In the genomic region with DNA sequence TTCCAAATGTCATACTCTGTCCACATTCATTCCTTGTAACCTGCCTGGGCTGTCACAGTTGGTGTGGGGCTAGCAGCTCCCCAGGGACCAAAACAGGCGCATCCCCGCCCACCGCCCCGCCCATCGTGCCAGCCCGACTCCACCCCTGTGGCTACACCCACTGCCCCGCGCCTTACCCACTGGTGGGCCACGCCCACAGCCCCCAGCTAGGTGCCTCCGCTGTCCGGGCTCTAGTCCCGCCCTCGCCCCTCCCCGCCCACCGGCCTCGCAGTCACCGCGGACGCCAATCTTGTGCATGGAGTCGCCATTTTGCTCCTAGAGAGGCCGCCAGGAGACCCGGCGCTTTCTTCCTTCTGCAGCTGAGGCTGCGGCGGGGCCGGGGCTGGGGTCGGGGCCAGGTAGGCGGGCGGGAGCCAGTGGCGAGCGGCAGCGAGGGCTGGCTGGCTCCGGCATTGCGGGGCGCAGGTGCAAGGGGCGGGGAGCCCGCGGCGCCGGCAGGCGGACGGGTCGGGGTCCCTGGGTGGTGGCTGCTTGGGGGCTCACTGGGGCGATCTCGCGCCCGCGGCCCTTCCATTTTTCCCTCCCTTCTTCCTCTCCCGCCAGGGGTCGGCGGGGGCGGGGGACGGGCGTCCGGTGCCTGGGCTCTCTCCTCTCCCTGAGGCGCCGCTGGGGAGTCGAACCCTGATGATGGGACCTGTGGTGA, we compare ENCODE assay signal across 8 cellular contexts. TPM values are rescaled to one million over a fixed set of nuclear protein-coding genes. Genes with fewer than 3 reads are reported as not detected.
DNase-seq lines count a peak whose midpoint lies in the region; TF ChIP-seq lines count a peak whose summit lies in the region.

A gene with protein sequence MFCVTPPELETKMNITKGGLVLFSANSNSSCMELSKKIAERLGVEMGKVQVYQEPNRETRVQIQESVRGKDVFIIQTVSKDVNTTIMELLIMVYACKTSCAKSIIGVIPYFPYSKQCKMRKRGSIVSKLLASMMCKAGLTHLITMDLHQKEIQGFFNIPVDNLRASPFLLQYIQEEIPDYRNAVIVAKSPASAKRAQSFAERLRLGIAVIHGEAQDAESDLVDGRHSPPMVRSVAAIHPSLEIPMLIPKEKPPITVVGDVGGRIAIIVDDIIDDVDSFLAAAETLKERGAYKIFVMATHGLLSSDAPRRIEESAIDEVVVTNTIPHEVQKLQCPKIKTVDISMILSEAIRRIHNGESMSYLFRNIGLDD (plus strand): TSS at position 268 of the 703 bp plus-strand sequence. CDS start 7,703 bp downstream, outside the sequence.

- TF ChIP-seq CTCF in GM20000 (IDR thresholded peaks at IDR 0.05; ENCODE audit: extremely low read depth, missing control alignments) = no peak

- DNase-seq in CD1c-positive myeloid dendritic cell (ENCODE audit: extremely low spot score) (peak; percentile 94), GM20000 (ENCODE audit: low spot score) (peak; percentile 99), HUDEP-2 (lab: John Stamatoyannopoulos, UW; ENCODE audit: unreplicated experiment in 76 of 76) (peak in 74 of 76 experiments; percentile 57 to 96 (median 91)), NOMO-1 treated with DMSO at 0.1 percent for 48 hours (lab: John Stamatoyannopoulos, UW; ENCODE audit: unreplicated experiment) (peak; percentile 94), lung microvascular endothelial cell (ENCODE audit: low read depth in 2 of 2) (peak; percentile 93 to 97)
- peak; percentile 94 for DNase-seq in effector CD4-positive, alpha-beta T cell
- peak; percentile 88 to 94 (median 90) for DNase-seq in stimulated activated CD4-positive, alpha-beta T cell treated with anti-CD3 and anti-CD28 coated beads, TNF-alpha, amount 100 ng/mL, for 24 hours (ENCODE audit: low read depth in 3 of 3)

- POLR2A ChIA-PET in activated CD8-positive, alpha-beta memory T cell treated with anti-CD3 and anti-CD28 coated beads for 36 hours (lab: Charles Lee) = no interaction called here

- CTCF ChIA-PET in activated CD8-positive, alpha-beta memory T cell treated with anti-CD3 and anti-CD28 coated beads for 36 hours (lab: Charles Lee) = interaction anchor here (0.9 kb wide), 1 partner anchor 14 kb away, joined by 5 read pairs; no protein-coding TSS in a partner anchor

RNA-seq across cellular contexts. Expression of the gene that starts here (rescaled TPM):
- total RNA-seq in activated CD8-positive, alpha-beta memory T cell treated with anti-CD3 and anti-CD28 coated beads for 36 hours = 10 to 100 TPM; 60.0 to 60.3 TPM
- 32.5 and 44.8 TPM in 2 replicates for total RNA-seq in lung microvascular endothelial cell

Comparison
In these comparisons a context has a peak if more than half of its experiments do, and no peak if none do; other contexts are left out.
1. Peak in every context shown above with its lines: DNase-seq.